16 cellular contexts compared by ENCODE assay signal in the genomic region with DNA sequence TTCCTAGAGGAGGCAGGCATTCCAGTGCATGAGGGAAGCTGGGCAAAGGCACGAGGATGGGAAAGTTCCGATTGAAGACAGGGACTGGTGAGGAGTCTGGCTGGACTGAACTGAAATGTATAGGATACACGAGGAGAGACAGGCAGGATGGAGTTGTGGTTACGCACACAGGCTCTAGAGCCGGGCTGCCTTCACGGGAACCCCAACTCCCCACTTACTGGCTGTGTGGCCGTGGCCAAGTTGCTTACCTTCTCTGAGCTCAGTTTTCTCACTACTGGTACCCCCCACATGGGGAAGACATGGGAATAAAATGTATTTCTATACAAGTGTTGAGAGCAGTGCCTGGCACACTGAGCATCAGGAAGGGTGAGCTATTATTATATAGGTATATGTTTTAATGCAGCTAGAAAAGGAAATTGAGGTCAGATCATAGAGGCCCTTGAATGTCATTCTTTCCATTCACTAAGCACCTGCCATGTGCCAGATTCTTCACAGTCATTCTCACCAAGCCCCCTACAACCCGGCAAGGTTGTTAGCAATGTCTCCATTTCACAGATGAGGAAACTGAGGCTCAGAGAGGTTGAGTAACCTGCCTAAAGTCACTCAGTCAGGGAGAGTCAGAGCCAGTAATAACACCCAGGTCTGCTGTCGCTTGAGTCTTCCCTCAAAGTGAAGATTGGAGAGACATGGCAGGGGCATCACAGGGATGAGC. TPM values are rescaled to one million over a fixed set of nuclear protein-coding genes. Genes with fewer than 3 reads are reported as not detected.
DNase-seq lines count a peak whose midpoint lies in the region; ATAC-seq and TF ChIP-seq lines count a peak whose summit lies in the region.
"Had no signal": no experiment of that assay in that cellular context is flagged by ENCODE, and none has a peak within 500 bp of the region (broad histone marks: within the 10 kb centered on the region; RNA-seq: fewer than 3 reads in every experiment).

No MANE protein-coding gene starts in this region.

- WGBS in right cardiac atrium: 85% methylated on average over 9 of the region's 9 CpGs
- WGBS in neuronal stem cell (ENCODE audit: extremely low coverage in 2 of 2, insufficient read length in 2 of 2, insufficient replicate concordance in 1 of 2), 2 donors: no CpG with 5 or more reads among the region's 9 CpGs

- peaks cover 14% of the 10 kb centered on the region for H3K27me3 Mint-ChIP-seq in activated CD8-positive, alpha-beta memory T cell treated with anti-CD3 and anti-CD28 coated beads, Interleukin-2, amount 10 ng/mL, durations not matched to agents 7 days and 5 days

- H3K27ac ChIP-seq in right cardiac atrium (ENCODE audit: low read length) (peak overlapping the region; percentile 76), angular gyrus (ENCODE audit: low read depth, low read length) (peak overlapping the region; percentile 93), neuronal stem cell (replicated peaks; ENCODE audit: low read length) (no peak overlapping the region), uterus (peak overlapping the region; percentile 68 to 78)

- peak overlapping the region; percentile 24 for H2AK5ac ChIP-seq in neuronal stem cell (ENCODE audit: low read depth, low read length)

- no peaks in the 10 kb centered on the region for H3K36me3 Mint-ChIP-seq in activated CD8-positive, alpha-beta memory T cell treated with anti-CD3 and anti-CD28 coated beads, Interleukin-2, amount 10 ng/mL, durations not matched to agents 7 days and 5 days

- H3K27me3 ChIP-seq in right cardiac atrium (ENCODE audit: control insufficient read depth, insufficient read depth) (no peaks in the 10 kb centered on the region), neuronal stem cell (ENCODE audit: control insufficient read depth in 3 of 3, insufficient read depth in 3 of 3, low read depth in 1 of 3, low read length in 3 of 3) (no peaks in the 10 kb centered on the region), uterus (no peaks in the 10 kb centered on the region), MG63 (no peaks in the 10 kb centered on the region)
- H3K27me3 ChIP-seq: BE2C, pancreas had no signal

- H3K18ac ChIP-seq in neuronal stem cell (ENCODE audit: low read length): peak overlapping the region; percentile 39

- H2AFZ ChIP-seq in neuronal stem cell (ENCODE audit: low read length): no peak overlapping the region

- H3K4me2 ChIP-seq in neuronal stem cell (ENCODE audit: insufficient read depth, low read length, poor library complexity, severe bottlenecking): no peak overlapping the region

- H3K4me3 Mint-ChIP-seq in activated CD8-positive, alpha-beta memory T cell treated with anti-CD3 and anti-CD28 coated beads, Interleukin-2, amount 10 ng/mL, durations not matched to agents 7 days and 5 days: no peak overlapping the region

- no peak for TF ChIP-seq CTCF in uterus (IDR thresholded peaks at IDR 0.05)

- H3K9me3 Mint-ChIP-seq in activated CD8-positive, alpha-beta memory T cell treated with anti-CD3 and anti-CD28 coated beads, Interleukin-2, amount 10 ng/mL, durations not matched to agents 7 days and 5 days (ENCODE audit: low read depth): no peaks in the 10 kb centered on the region

- peaks cover 4% of the 10 kb centered on the region for H3K79me1 ChIP-seq in neuronal stem cell (ENCODE audit: low read depth, low read length)

- no peak overlapping the region for H3K4ac ChIP-seq in neuronal stem cell (ENCODE audit: low read length)

- no peak overlapping the region for H3K23ac ChIP-seq in neuronal stem cell (ENCODE audit: low read depth, low read length, poor library complexity)

- H3K4me3 ChIP-seq in right cardiac atrium (ENCODE audit: low read length): no peak overlapping the region
- H3K4me3 ChIP-seq in neuronal stem cell (ENCODE audit: low read length in 2 of 2): no peak overlapping the region
- H3K4me3 ChIP-seq in uterus: no peak overlapping the region
- no peak overlapping the region for H3K4me3 ChIP-seq in MG63
- H3K4me3 ChIP-seq: HAP-1, pancreas had no signal

- no peak overlapping the region for H2BK120ac ChIP-seq in neuronal stem cell (ENCODE audit: low read depth, low read length)

- H2BK15ac ChIP-seq in neuronal stem cell (ENCODE audit: low read length): peak overlapping the region; percentile 10

- H4K8ac ChIP-seq in neuronal stem cell (ENCODE audit: low read depth, low read length): no peak overlapping the region

- H3K14ac ChIP-seq in neuronal stem cell (ENCODE audit: low read length): peak overlapping the region; percentile 40

- H3K36me3 ChIP-seq in neuronal stem cell (replicated peaks in 1 of 2; ENCODE audit: control insufficient read depth in 2 of 2, insufficient read depth in 2 of 2, low read length in 2 of 2): peaks cover 0 to 13% of the 10 kb centered on the region in 2 donors
- H3K36me3 ChIP-seq in uterus: no peaks in the 10 kb centered on the region
- peaks cover 48% of the 10 kb centered on the region for H3K36me3 ChIP-seq in MG63
- H3K36me3 ChIP-seq: BE2C, HAP-1, pancreas had no signal

- intact Hi-C loops in right cardiac atrium (cut with DNase I): no loop called here
- intact Hi-C loops in Right ventricle myocardium superior (cut with DNase I): no loop called here
- intact Hi-C loops in uterus (cut with DNase I; ENCODE audit: low total_unique reads): no loop called here

- CTCF ChIA-PET in activated CD8-positive, alpha-beta memory T cell treated with anti-CD3 and anti-CD28 coated beads, Interleukin-2, amount 10 ng/mL, durations not matched to agents 7 days and 5 days (lab: Charles Lee): interaction anchor here (0.6 to 2.2 kb wide), 4 partner anchors 18 to 864 kb away, joined by 3 to 7 read pairs (median 4); no protein-coding TSS in a partner anchor

- DNase-seq in right cardiac atrium (peak in 1 of 3 donors; percentile 4), Right ventricle myocardium superior (no peak), neuronal stem cell (ENCODE audit: low spot score) (no peak), uterus (no peak), hepatic stellate cell (ENCODE audit: low spot score) (no peak), MG63 (no peak)
- DNase-seq in activated CD8-positive, alpha-beta memory T cell treated with anti-CD3 and anti-CD28 coated beads, Interleukin-2, amount 10 ng/mL, durations not matched to agents 7 days and 5 days: no peak
- DNase-seq: BE2C; central memory CD4-positive, alpha-beta T cell; GF-D8; left colon; NCI-H1048; NCI-H82; pancreas had no signal

- H3K4me1 Mint-ChIP-seq in activated CD8-positive, alpha-beta memory T cell treated with anti-CD3 and anti-CD28 coated beads, Interleukin-2, amount 10 ng/mL, durations not matched to agents 7 days and 5 days: peaks cover 6% of the 10 kb centered on the region

- peaks cover 59% of the 10 kb centered on the region for H3K4me1 ChIP-seq in right cardiac atrium (ENCODE audit: control insufficient read depth, insufficient read depth, low read length)
- H3K4me1 ChIP-seq in neuronal stem cell (ENCODE audit: control insufficient read depth in 2 of 2, insufficient read depth in 1 of 2, low read depth in 1 of 2, low read length in 2 of 2): peaks cover 21 to 32% of the 10 kb centered on the region in 2 donors
- H3K4me1 ChIP-seq in uterus: peaks cover 9 to 24% of the 10 kb centered on the region in 2 donors
- H3K4me1 ChIP-seq: HAP-1 had no signal

- no peak overlapping the region for H3K9ac ChIP-seq in neuronal stem cell (ENCODE audit: low read depth, low read length, poor library complexity)

- ATAC-seq in right cardiac atrium (no peak), Right ventricle myocardium superior (ENCODE audit: poor library complexity) (no peak)
- ATAC-seq in activated CD8-positive, alpha-beta memory T cell treated with anti-CD3 and anti-CD28 coated beads, Interleukin-2, amount 10 ng/mL, durations not matched to agents 7 days and 5 days: no peak
- ATAC-seq: left colon had no signal

- no peak overlapping the region for H3K27ac Mint-ChIP-seq in activated CD8-positive, alpha-beta memory T cell treated with anti-CD3 and anti-CD28 coated beads, Interleukin-2, amount 10 ng/mL, durations not matched to agents 7 days and 5 days

- H4K91ac ChIP-seq in neuronal stem cell (ENCODE audit: low read depth, low read length, poor library complexity): no peak overlapping the region

- no peak overlapping the region for H2BK12ac ChIP-seq in neuronal stem cell (ENCODE audit: low read length)

- no peak for TF ChIP-seq POLR2A in uterus (IDR thresholded peaks at IDR 0.05)

- no peaks in the 10 kb centered on the region for H3K9me3 ChIP-seq in right cardiac atrium (ENCODE audit: control insufficient read depth, low read length)
- H3K9me3 ChIP-seq in neuronal stem cell (replicated peaks in 1 of 2; ENCODE audit: control insufficient read depth in 2 of 2, insufficient read depth in 1 of 2, low read depth in 1 of 2, low read length in 2 of 2): no peaks in the 10 kb centered on the region
- no peaks in the 10 kb centered on the region for H3K9me3 ChIP-seq in uterus
- no peaks in the 10 kb centered on the region for H3K9me3 ChIP-seq in MG63
- H3K9me3 ChIP-seq: BE2C, HAP-1, pancreas had no signal

- H2BK5ac ChIP-seq in neuronal stem cell (ENCODE audit: low read length): no peak overlapping the region

RNA-seq across cellular contexts. Expression of gene CHST3, which starts 9.7 kb away (rescaled TPM):
- total RNA-seq in right cardiac atrium (10 to 100 TPM; 19.8 to 37.0 (median 23.3) TPM), Right ventricle myocardium superior (15.4 TPM), uterus (10 to 100 TPM; 12.3 to 44.7 (median 28.1) TPM)
- 14.9 TPM for polyA plus RNA-seq in right cardiac atrium
- 6.5 TPM for polyA plus RNA-seq in neuronal stem cell (2013, experiment 1 of 2)
- 6.3 TPM for polyA plus RNA-seq in neuronal stem cell (2013, experiment 2 of 2)
- total RNA-seq in activated CD8-positive, alpha-beta memory T cell treated with anti-CD3 and anti-CD28 coated beads, Interleukin-2, amount 10 ng/mL, durations not matched to agents 7 days and 5 days: under 1 TPM in 1 of 2 experiments, not detected in 1; 0.05 TPM
- 14.6 and 21.7 TPM in 2 replicates for total RNA-seq in MG63 (2014; rRNA removed; shearing (Covaris generic); ENCODE audit: low replicate concordance)

Comparison
In these comparisons a context has a peak if more than half of its experiments do, and no peak if none do; other contexts are left out.
1. RNA of gene CHST3, which starts 9.7 kb away (total RNA-seq): 12.3 to 44.7 TPM in uterus, 19.8 to 37.0 TPM in right cardiac atrium, 14.6 to 21.7 TPM in MG63 and 15.4 TPM in Right ventricle myocardium superior (single experiment); 0.05 TPM in activated CD8-positive, alpha-beta memory T cell treated with anti-CD3 and anti-CD28 coated beads, Interleukin-2, amount 10 ng/mL, durations not matched to agents 7 days and 5 days; every median in the first group is over 10 times any median in the second.